2 cellular contexts compared by ENCODE assay signal in the genomic region with DNA sequence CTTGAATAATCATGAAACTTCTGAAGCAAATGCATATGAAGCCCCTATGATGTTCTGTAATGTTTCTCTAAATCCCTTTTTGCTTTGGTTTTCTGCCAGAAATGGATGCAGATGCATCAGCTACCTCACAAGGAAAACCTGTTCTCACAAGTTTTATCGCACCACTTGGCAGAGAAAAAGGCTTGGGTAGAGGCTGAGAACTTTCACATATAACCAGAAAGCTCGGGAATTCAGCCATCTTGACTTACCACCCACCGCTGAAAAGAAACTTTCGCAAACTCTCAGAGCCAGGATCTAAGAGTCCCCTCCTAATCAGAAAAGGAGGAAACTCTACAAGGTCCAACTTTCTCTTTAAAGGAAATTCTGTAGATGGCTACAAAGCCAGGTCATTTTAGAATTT.
TF ChIP-seq lines count a peak whose summit lies in the region.

No MANE protein-coding gene starts in this region.

TF ChIP-seq in GM12878, 131 proteins besides CTCF, POLR2A, EP300 and RAD21:
- no peak for TF ChIP-seq FOS (IDR thresholded peaks at IDR 0.05; ENCODE audit: borderline replicate concordance, extremely low read depth, insufficient read length)
- peak; percentile 60; the same call in 1 of the 2 replicates for TF ChIP-seq YY1 (IDR thresholded peaks at IDR 0.05; ENCODE audit: low read depth, low read length)
- TF ChIP-seq, protein P1, sequence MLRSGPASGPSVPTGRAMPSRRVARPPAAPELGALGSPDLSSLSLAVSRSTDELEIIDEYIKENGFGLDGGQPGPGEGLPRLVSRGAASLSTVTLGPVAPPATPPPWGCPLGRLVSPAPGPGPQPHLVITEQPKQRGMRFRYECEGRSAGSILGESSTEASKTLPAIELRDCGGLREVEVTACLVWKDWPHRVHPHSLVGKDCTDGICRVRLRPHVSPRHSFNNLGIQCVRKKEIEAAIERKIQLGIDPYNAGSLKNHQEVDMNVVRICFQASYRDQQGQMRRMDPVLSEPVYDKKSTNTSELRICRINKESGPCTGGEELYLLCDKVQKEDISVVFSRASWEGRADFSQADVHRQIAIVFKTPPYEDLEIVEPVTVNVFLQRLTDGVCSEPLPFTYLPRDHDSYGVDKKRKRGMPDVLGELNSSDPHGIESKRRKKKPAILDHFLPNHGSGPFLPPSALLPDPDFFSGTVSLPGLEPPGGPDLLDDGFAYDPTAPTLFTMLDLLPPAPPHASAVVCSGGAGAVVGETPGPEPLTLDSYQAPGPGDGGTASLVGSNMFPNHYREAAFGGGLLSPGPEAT (IDR thresholded peaks at IDR 0.05; ENCODE audit: low read depth) = no peak

TF ChIP-seq in WTC11, 78 proteins besides CTCF, POLR2A, EP300 and RAD21:
- TF ChIP-seq, protein P2, sequence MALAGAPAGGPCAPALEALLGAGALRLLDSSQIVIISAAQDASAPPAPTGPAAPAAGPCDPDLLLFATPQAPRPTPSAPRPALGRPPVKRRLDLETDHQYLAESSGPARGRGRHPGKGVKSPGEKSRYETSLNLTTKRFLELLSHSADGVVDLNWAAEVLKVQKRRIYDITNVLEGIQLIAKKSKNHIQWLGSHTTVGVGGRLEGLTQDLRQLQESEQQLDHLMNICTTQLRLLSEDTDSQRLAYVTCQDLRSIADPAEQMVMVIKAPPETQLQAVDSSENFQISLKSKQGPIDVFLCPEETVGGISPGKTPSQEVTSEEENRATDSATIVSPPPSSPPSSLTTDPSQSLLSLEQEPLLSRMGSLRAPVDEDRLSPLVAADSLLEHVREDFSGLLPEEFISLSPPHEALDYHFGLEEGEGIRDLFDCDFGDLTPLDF (CRISPR knock-in tag; IDR thresholded peaks at IDR 0.05) = no peak
- TF ChIP-seq GABPB1 (CRISPR knock-in tag; IDR thresholded peaks at IDR 0.05) (no peak), CREB1 (CRISPR knock-in tag; IDR thresholded peaks at IDR 0.05) (no peak), FOXJ3 (CRISPR knock-in tag; IDR thresholded peaks at IDR 0.05; ENCODE audit: borderline replicate concordance) (no peak), HMGXB4 (CRISPR knock-in tag; IDR thresholded peaks at IDR 0.05) (no peak), USF2 (CRISPR knock-in tag; IDR thresholded peaks at IDR 0.05) (no peak), TEAD4 (CRISPR knock-in tag; IDR thresholded peaks at IDR 0.05) (no peak), ETV6 (CRISPR knock-in tag; IDR thresholded peaks at IDR 0.05) (no peak)
- TF ChIP-seq, protein P3, sequence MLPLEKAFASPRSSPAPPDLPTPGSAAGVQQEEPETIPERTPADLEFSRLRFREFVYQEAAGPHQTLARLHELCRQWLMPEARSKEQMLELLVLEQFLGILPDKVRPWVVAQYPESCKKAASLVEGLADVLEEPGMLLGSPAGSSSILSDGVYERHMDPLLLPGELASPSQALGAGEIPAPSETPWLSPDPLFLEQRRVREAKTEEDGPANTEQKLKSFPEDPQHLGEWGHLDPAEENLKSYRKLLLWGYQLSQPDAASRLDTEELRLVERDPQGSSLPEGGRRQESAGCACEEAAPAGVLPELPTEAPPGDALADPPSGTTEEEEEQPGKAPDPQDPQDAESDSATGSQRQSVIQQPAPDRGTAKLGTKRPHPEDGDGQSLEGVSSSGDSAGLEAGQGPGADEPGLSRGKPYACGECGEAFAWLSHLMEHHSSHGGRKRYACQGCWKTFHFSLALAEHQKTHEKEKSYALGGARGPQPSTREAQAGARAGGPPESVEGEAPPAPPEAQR (CRISPR knock-in tag; IDR thresholded peaks at IDR 0.05) = no peak
